In the genomic region with DNA sequence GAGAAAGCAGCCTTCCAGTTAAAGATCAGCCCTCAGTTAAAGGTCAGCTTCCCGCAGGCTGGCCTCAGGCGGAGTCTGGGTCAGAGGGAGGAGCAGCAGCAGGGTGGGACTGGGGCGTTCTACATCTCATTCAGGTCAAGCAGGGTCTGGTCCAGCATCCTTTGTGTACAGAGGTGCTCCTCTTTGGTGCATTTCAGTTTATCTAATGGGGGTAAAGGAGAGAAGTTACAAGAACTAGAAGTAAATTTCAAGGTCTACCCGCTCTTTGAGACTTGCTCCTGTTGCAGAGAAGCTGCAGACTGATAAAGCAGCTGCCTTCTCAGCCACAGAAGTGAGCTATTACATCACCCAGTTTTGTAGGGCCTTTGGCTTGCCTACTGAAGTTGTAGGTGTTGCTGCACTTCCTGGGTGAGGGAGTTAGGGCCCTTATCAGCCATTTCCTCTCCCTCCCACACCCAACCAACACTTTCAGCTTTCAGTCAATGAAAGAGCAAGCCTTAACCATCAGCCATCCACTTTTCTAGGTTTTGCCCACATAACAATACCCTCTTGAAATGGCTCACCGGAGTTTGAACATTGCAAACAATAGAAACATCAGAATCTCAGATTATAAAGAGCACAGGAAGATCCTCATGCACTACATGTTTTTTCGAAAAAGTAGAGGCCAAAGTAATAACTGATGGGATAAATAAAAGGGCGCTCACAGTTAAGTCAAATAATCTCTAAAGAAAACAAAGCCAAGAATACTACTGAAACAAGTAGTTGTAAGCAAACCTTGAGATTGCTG, we compare ENCODE assay signal across 1 cellular context.
TF ChIP-seq lines count a peak whose summit lies in the region.

No MANE protein-coding gene starts in this region.

TF ChIP-seq in K562, 482 proteins besides CTCF, POLR2A, EP300 and RAD21 (continued from another document and continues in another):
- peak; percentile 76; the same call in 1 of the 2 replicates for TF ChIP-seq AFF4 (CRISPR knock-in tag; IDR thresholded peaks at IDR 0.05)
- TF ChIP-seq SIX5 (IDR thresholded peaks at IDR 0.05; ENCODE audit: borderline replicate concordance in 1 of 2, insufficient read depth in 1 of 2, low read depth in 1 of 2, low read length in 2 of 2) = no peak
- no peak for TF ChIP-seq FOXM1 (IDR thresholded peaks at IDR 0.05; ENCODE audit: low read depth)
- no peak for TF ChIP-seq FOXM1 (CRISPR knock-in tag; IDR thresholded peaks at IDR 0.05; ENCODE audit: low read depth)
- TF ChIP-seq, protein P1, sequence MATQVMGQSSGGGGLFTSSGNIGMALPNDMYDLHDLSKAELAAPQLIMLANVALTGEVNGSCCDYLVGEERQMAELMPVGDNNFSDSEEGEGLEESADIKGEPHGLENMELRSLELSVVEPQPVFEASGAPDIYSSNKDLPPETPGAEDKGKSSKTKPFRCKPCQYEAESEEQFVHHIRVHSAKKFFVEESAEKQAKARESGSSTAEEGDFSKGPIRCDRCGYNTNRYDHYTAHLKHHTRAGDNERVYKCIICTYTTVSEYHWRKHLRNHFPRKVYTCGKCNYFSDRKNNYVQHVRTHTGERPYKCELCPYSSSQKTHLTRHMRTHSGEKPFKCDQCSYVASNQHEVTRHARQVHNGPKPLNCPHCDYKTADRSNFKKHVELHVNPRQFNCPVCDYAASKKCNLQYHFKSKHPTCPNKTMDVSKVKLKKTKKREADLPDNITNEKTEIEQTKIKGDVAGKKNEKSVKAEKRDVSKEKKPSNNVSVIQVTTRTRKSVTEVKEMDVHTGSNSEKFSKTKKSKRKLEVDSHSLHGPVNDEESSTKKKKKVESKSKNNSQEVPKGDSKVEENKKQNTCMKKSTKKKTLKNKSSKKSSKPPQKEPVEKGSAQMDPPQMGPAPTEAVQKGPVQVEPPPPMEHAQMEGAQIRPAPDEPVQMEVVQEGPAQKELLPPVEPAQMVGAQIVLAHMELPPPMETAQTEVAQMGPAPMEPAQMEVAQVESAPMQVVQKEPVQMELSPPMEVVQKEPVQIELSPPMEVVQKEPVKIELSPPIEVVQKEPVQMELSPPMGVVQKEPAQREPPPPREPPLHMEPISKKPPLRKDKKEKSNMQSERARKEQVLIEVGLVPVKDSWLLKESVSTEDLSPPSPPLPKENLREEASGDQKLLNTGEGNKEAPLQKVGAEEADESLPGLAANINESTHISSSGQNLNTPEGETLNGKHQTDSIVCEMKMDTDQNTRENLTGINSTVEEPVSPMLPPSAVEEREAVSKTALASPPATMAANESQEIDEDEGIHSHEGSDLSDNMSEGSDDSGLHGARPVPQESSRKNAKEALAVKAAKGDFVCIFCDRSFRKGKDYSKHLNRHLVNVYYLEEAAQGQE (CRISPR knock-in tag; IDR thresholded peaks at IDR 0.05; ENCODE audit: low read depth) = no peak
- no peak for TF ChIP-seq ZNF766 (CRISPR knock-in tag; conservative IDR thresholded peaks at IDR 0.05)
- TF ChIP-seq, protein P2, sequence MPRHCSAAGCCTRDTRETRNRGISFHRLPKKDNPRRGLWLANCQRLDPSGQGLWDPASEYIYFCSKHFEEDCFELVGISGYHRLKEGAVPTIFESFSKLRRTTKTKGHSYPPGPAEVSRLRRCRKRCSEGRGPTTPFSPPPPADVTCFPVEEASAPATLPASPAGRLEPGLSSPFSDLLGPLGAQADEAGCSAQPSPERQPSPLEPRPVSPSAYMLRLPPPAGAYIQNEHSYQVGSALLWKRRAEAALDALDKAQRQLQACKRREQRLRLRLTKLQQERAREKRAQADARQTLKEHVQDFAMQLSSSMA (CRISPR knock-in tag; IDR thresholded peaks at IDR 0.05) = no peak
- TF ChIP-seq FOXP1 (CRISPR knock-in tag; IDR thresholded peaks at IDR 0.05) = no peak
- TF ChIP-seq, protein P3, sequence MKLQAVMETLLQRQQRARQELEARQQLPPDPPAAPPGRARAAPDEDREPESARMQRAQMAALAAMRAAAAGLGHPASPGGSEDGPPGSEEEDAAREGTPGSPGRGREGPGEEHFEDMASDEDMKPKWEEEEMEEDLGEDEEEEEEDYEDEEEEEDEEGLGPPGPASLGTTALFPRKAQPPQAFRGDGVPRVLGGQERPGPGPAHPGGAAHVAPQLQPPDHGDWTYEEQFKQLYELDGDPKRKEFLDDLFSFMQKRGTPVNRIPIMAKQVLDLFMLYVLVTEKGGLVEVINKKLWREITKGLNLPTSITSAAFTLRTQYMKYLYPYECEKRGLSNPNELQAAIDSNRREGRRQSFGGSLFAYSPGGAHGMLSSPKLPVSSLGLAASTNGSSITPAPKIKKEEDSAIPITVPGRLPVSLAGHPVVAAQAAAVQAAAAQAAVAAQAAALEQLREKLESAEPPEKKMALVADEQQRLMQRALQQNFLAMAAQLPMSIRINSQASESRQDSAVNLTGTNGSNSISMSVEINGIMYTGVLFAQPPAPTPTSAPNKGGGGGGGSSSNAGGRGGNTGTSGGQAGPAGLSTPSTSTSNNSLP (IDR thresholded peaks at IDR 0.05; ENCODE audit: borderline replicate concordance, low read depth, low read length) = no peak; the same call in 1 of the 2 replicates
- no peak for TF ChIP-seq NUFIP1 (IDR thresholded peaks at IDR 0.05; ENCODE audit: partially characterized antibody)
- TF ChIP-seq MAFK (IDR thresholded peaks at IDR 0.05; ENCODE audit: low read length) = no peak
- no peak for TF ChIP-seq CBX1 (IDR thresholded peaks at IDR 0.05; ENCODE audit: low read depth)
- TF ChIP-seq SFPQ (IDR thresholded peaks at IDR 0.05; ENCODE audit: low read depth, low read length) = no peak
- no peak for TF ChIP-seq MXD1 (CRISPR knock-in tag; IDR thresholded peaks at IDR 0.05; ENCODE audit: borderline replicate concordance, poor library complexity, severe bottlenecking)
- no peak for TF ChIP-seq NR0B1 (IDR thresholded peaks at IDR 0.05; ENCODE audit: partially characterized antibody)
- TF ChIP-seq IFI16 (CRISPR knock-in tag; IDR thresholded peaks at IDR 0.05) = no peak
- TF ChIP-seq SMAD1 (IDR thresholded peaks at IDR 0.05; ENCODE audit: low read depth, low read length, partially characterized antibody) = peak; percentile 90
- TF ChIP-seq HDAC8 (tag; IDR thresholded peaks at IDR 0.05) = no peak
- TF ChIP-seq ZSCAN32 (CRISPR knock-in tag; IDR thresholded peaks at IDR 0.05) = peak; percentile 83
- no peak for TF ChIP-seq POLR3A (IDR thresholded peaks at IDR 0.05; ENCODE audit: borderline replicate concordance, extremely low read depth, insufficient read depth, insufficient read length)
- TF ChIP-seq GTF2F1 (IDR thresholded peaks at IDR 0.05; ENCODE audit: low read depth, low read length) = no peak
- peak; percentile 98 for TF ChIP-seq CEBPB (tag; IDR thresholded peaks at IDR 0.05)
- TF ChIP-seq, protein P4, sequence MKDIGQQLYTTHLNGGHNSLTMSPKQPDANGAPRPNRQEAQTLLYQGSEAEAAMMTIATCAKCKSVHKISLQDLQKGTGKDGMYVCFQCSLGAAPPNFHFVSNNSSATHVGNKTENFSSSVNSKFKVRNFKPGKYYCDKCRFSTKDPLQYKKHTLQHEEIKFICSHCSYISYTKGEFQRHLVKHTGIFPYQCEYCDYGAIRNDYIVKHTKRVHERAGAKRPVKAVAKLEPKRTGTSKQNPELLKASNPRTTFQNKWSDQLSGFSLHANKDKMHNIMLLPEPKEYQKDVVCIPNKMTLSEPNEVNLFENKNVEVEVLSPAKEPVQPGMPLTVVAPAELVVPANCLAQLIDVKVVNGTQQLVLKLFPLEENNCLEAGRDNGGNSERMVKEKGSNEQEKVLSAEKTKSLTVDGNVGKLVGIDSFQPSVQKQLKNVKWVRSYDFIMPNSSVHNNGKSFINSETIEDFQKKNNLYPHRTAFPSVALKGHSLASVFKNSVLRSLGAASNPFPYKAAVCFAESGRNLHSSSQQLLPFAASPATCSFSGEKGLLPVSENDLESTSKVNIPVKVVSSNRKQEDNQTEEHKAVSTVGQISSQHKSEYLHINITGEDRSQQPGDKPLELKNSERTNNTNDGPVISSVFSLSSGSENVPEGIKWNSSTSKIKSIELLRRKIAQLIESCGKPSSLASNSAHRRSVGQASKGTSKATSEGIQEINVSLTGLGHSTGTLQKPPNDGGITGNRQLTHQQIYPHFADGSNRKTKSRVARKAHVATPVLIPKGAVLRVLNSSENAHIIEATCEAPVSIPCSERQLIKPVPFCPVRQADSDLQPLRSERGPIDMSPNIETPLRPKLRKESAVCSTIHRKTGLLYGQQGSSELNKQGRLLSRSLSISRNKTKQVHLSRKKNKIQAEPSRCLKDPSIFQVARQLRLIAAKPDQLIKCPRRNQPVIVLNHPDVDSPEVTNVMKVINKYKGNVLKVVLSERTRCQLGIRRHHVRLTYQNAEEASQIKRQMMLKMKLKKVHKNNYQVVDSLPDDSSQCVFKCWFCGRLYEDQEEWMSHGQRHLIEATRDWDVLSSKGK (CRISPR knock-in tag; IDR thresholded peaks at IDR 0.05) = no peak
- TF ChIP-seq PYGO2 (tag; IDR thresholded peaks at IDR 0.05) = no peak
- TF ChIP-seq, protein P5, sequence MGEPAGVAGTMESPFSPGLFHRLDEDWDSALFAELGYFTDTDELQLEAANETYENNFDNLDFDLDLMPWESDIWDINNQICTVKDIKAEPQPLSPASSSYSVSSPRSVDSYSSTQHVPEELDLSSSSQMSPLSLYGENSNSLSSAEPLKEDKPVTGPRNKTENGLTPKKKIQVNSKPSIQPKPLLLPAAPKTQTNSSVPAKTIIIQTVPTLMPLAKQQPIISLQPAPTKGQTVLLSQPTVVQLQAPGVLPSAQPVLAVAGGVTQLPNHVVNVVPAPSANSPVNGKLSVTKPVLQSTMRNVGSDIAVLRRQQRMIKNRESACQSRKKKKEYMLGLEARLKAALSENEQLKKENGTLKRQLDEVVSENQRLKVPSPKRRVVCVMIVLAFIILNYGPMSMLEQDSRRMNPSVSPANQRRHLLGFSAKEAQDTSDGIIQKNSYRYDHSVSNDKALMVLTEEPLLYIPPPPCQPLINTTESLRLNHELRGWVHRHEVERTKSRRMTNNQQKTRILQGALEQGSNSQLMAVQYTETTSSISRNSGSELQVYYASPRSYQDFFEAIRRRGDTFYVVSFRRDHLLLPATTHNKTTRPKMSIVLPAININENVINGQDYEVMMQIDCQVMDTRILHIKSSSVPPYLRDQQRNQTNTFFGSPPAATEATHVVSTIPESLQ (CRISPR knock-in tag; IDR thresholded peaks at IDR 0.05) = no peak
- TF ChIP-seq, protein P6, sequence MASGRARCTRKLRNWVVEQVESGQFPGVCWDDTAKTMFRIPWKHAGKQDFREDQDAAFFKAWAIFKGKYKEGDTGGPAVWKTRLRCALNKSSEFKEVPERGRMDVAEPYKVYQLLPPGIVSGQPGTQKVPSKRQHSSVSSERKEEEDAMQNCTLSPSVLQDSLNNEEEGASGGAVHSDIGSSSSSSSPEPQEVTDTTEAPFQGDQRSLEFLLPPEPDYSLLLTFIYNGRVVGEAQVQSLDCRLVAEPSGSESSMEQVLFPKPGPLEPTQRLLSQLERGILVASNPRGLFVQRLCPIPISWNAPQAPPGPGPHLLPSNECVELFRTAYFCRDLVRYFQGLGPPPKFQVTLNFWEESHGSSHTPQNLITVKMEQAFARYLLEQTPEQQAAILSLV (tag; IDR thresholded peaks at IDR 0.05) = peak; percentile 86
- no peak for TF ChIP-seq ZNF586 (CRISPR knock-in tag; conservative IDR thresholded peaks at IDR 0.05)
- no peak for TF ChIP-seq PHB2 (IDR thresholded peaks at IDR 0.05; ENCODE audit: low read depth)
- peak; percentile 97 for TF ChIP-seq CEBPG (CRISPR knock-in tag; IDR thresholded peaks at IDR 0.05)
- TF ChIP-seq CEBPG (tag; conservative IDR thresholded peaks at IDR 0.05 in 1 of 2, IDR thresholded peaks at IDR 0.05 in 1 of 2) = peak; percentile 96 to 99
- peak; percentile 32; the same call in 1 of the 2 replicates for TF ChIP-seq FOSL1 (tag; conservative IDR thresholded peaks at IDR 0.05)
- TF ChIP-seq POLR3G (IDR thresholded peaks at IDR 0.05; ENCODE audit: extremely low read depth, insufficient read length, insufficient replicate concordance) = no peak
